17 cellular contexts compared by ENCODE assay signal in the genomic region with DNA sequence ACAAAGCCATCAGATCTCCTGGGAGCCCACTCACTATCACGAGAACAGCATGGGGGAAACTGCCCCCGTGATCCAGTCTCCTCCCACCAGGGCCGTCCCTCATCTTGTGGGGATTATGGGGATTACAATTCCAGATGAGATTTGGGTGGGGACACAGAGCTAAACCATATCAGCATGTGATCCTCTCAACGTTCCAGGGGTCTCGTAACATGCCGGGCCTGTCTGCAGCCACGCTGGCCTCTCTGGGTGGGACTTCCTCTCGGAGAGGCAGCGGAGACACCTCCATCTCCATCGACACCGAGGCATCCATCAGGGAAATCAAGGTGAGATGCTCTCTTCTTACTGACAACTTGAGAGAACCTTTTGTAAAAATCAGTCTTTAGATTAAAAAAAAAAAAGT.
"Had no signal": no experiment of that assay in that cellular context is flagged by ENCODE, and none has a peak within 500 bp of the region (broad histone marks: within the 10 kb centered on the region; RNA-seq: fewer than 3 reads in every experiment).

No MANE protein-coding gene starts in this region.

- H3K4me3 Mint-ChIP-seq: IgD-negative memory B cell had no signal

- H3K9me3 Mint-ChIP-seq: IgD-negative memory B cell had no signal

- DNase-seq: Kasumi-1, MM.1S, NCI-H1092 treated with DMSO at 0.1 percent for 48 hours, NCI-H1436, NCI-H187, NCI-H2029, NCI-H2081 treated with DMSO at 0.1 percent for 48 hours, NCI-H2171, NCI-H226, NCI-H446 treated with DMSO at 0.1 percent for 48 hours, NCI-H510A treated with DMSO at 0.1 percent for 48 hours, NCI-H526, RPMI8226, SHP77, SK-N-SH had no signal

- H3K9me3 ChIP-seq: SK-N-SH had no signal

- H3K27me3 Mint-ChIP-seq: IgD-negative memory B cell had no signal

- ATAC-seq: K562 had no signal
